ENCODE assay signal across 8 cellular contexts in genomic region chr15:85318048-85318731, GRCh38.
DNase-seq lines count a peak whose midpoint lies in the region; ATAC-seq and TF ChIP-seq lines count a peak whose summit lies in the region.

No MANE protein-coding gene starts in this region.

- no peaks in the 10 kb centered on the region for H3K27me3 Mint-ChIP-seq in CD4-positive, alpha-beta memory T cell

- peak overlapping the region; percentile 14; the same call in 1 of the 2 replicates for H3K4me2 ChIP-seq in PC-3 (ENCODE audit: low read length)

- H3K79me2 ChIP-seq in PC-3 (ENCODE audit: low read length) = no peaks in the 10 kb centered on the region

- intact Hi-C loops in CD4-positive, alpha-beta memory T cell (cut with micrococcal nuclease) = loop anchor here (5.0 to 10.0 kb wide), 3 partner anchors 64 to 387 kb away; partner anchors contain the start of gene AKAP13
- intact Hi-C loops in PC-3 (cut with micrococcal nuclease) = loop anchor here (5.0 kb wide), 1 partner anchor 94 kb away; no protein-coding TSS in a partner anchor
- intact Hi-C loops in esophagus squamous epithelium (cut with DNase I) = no loop called here
- intact Hi-C loops in thyroid gland (cut with DNase I) = no loop called here

- peak; percentile 42; the same call in 1 of the 2 replicates for TF ChIP-seq CTCF in PC-3 (conservative IDR thresholded peaks at IDR 0.05; ENCODE audit: low read depth, low read length)
- TF ChIP-seq CTCF in esophagus squamous epithelium (IDR thresholded peaks at IDR 0.05) = peak in 2 of 6 experiments; percentile 16 to 19
- TF ChIP-seq CTCF in upper lobe of left lung (IDR thresholded peaks at IDR 0.05) = no peak
- peak in 1 of 6 experiments; percentile 9 for TF ChIP-seq CTCF in thyroid gland (IDR thresholded peaks at IDR 0.05)

- peaks cover 42% of the 10 kb centered on the region for H3K4me1 ChIP-seq in CD4-positive, alpha-beta memory T cell (ENCODE audit: insufficient read depth, low read length)
- H3K4me1 ChIP-seq in PC-3 (ENCODE audit: insufficient read depth, low read length) (peaks cover 21% of the 10 kb centered on the region), esophagus squamous epithelium (peaks cover 6 to 34% (median 11%) of the 10 kb centered on the region in 3 donors), upper lobe of left lung (peaks cover 0 to 8% (median 4%) of the 10 kb centered on the region in 4 donors), thyroid gland (peaks cover 15 to 39% of the 10 kb centered on the region in 2 donors)

- H3K27ac Mint-ChIP-seq in CD4-positive, alpha-beta memory T cell = peak overlapping the region in 6 of 7 donors; percentile 79 to 90 (median 82)

- H3K4me3 ChIP-seq in CD4-positive, alpha-beta memory T cell (ENCODE audit: low read length in 2 of 2) = no peak overlapping the region
- H3K4me3 ChIP-seq in PC-3 (ENCODE audit: low read length) = no peak overlapping the region
- no peak overlapping the region for H3K4me3 ChIP-seq in esophagus squamous epithelium
- no peak overlapping the region for H3K4me3 ChIP-seq in upper lobe of left lung
- no peak overlapping the region for H3K4me3 ChIP-seq in thyroid gland (replicated peaks in 1 of 3)

- TF ChIP-seq POLR2A in esophagus squamous epithelium (IDR thresholded peaks at IDR 0.05) = no peak
- TF ChIP-seq POLR2A in upper lobe of left lung (IDR thresholded peaks at IDR 0.05) = no peak
- no peak for TF ChIP-seq POLR2A in thyroid gland (IDR thresholded peaks at IDR 0.05)

- no peak for TF ChIP-seq EP300 in upper lobe of left lung (IDR thresholded peaks at IDR 0.05)

- peaks cover 0 to 8% (median 4%) of the 10 kb centered on the region in 8 donors for H3K9me3 Mint-ChIP-seq in CD4-positive, alpha-beta memory T cell

- H4K20me1 ChIP-seq in PC-3 (ENCODE audit: low read length) = no peaks in the 10 kb centered on the region

- no peak overlapping the region for H3K27ac ChIP-seq in CD4-positive, alpha-beta memory T cell (ENCODE audit: low read depth, low read length)
- H3K27ac ChIP-seq in PC-3 (ENCODE audit: low read length) (peak overlapping the region; percentile 61), esophagus squamous epithelium (peak overlapping the region in 3 of 4 donors; percentile 58 to 64 (median 64)), upper lobe of left lung (no peak overlapping the region), thyroid gland (no peak overlapping the region)

- no peak overlapping the region for H2AFZ ChIP-seq in PC-3 (ENCODE audit: low read length)

- H3K36me3 Mint-ChIP-seq in CD4-positive, alpha-beta memory T cell = no peaks in the 10 kb centered on the region

- BruUV-seq in PC-3 (replicated peaks; lab: Mats Ljungman, UMichigan) = no TSS peak

- POLR2A ChIA-PET in CD4-positive, alpha-beta memory T cell (lab: Charles Lee; ENCODE audit: partially characterized antibody) = interaction anchor here (1.3 to 4.7 kb wide), 4 partner anchors 9 to 62 kb away, joined by 3 to 63 read pairs (median 5); partner anchors contain the start of gene AKAP13
- POLR2A ChIA-PET in PC-3 (lab: Charles Lee; ENCODE audit: unreplicated experiment) = no interaction called here

- H3K9ac ChIP-seq in PC-3 (ENCODE audit: low read length) = 0 out of 2 replicates have a peak overlapping the region, but pooled peaks have one; percentile 7

- no peaks in the 10 kb centered on the region for H3K9me2 ChIP-seq in PC-3 (replicated peaks; ENCODE audit: low read length)

- peak overlapping the region in 4 of 8 donors; percentile 35 to 62 (median 51) for H3K4me3 Mint-ChIP-seq in CD4-positive, alpha-beta memory T cell

- H3K27me3 ChIP-seq in CD4-positive, alpha-beta memory T cell (ENCODE audit: insufficient read depth, low read length) = no peaks in the 10 kb centered on the region
- H3K27me3 ChIP-seq in PC-3 (ENCODE audit: low read length) (no peaks in the 10 kb centered on the region), esophagus squamous epithelium (no peaks in the 10 kb centered on the region), upper lobe of left lung (no peaks in the 10 kb centered on the region), thyroid gland (no peaks in the 10 kb centered on the region)

- DNase-seq in CD4-positive, alpha-beta memory T cell = peak in 3 of 5 donors; percentile 10 to 49 (median 29)
- DNase-seq in PC-3 (peak; percentile 67), esophagus squamous epithelium (lab: John Stamatoyannopoulos, UW) (no peak), upper lobe of left lung (peak in 1 of 2 donors; percentile 45), thyroid gland (no peak), D341Med (ENCODE audit: low spot score) (no peak)

- H3K36me3 ChIP-seq in CD4-positive, alpha-beta memory T cell (ENCODE audit: insufficient read depth, low read length) = no peaks in the 10 kb centered on the region
- H3K36me3 ChIP-seq in PC-3 (ENCODE audit: low read depth, low read length) = no peaks in the 10 kb centered on the region
- H3K36me3 ChIP-seq in esophagus squamous epithelium = no peaks in the 10 kb centered on the region
- H3K36me3 ChIP-seq in upper lobe of left lung = no peaks in the 10 kb centered on the region
- no peaks in the 10 kb centered on the region for H3K36me3 ChIP-seq in thyroid gland

- H3F3A ChIP-seq in PC-3 (ENCODE audit: low read length, unreplicated experiment) = no peaks in the 10 kb centered on the region

- H3K4me1 Mint-ChIP-seq in CD4-positive, alpha-beta memory T cell = peaks cover 32 to 47% (median 38%) of the 10 kb centered on the region in 4 donors

- CTCF ChIA-PET in CD4-positive, alpha-beta memory T cell (lab: Charles Lee; ENCODE audit: partially characterized antibody) = interaction anchor here (1.0 to 6.9 kb wide), 7 partner anchors 9 to 190 kb away, joined by 3 to 59 read pairs (median 4); no protein-coding TSS in a partner anchor
- CTCF ChIA-PET in PC-3 (lab: Charles Lee) = interaction anchor here (0.6 kb wide), 1 partner anchor 62 kb away, joined by 3 read pairs; the partner anchor contains the start of gene AKAP13

- H3K9me3 ChIP-seq in CD4-positive, alpha-beta memory T cell (ENCODE audit: control insufficient read depth in 1 of 2, low read length in 2 of 2) = no peaks in the 10 kb centered on the region
- H3K9me3 ChIP-seq in PC-3 (ENCODE audit: low read length) = no peaks in the 10 kb centered on the region
- H3K9me3 ChIP-seq in esophagus squamous epithelium = no peaks in the 10 kb centered on the region
- H3K9me3 ChIP-seq in upper lobe of left lung = no peaks in the 10 kb centered on the region
- no peaks in the 10 kb centered on the region for H3K9me3 ChIP-seq in thyroid gland

- 28 to 29% methylated on average over 2 of the region's 2 CpGs for WGBS in esophagus squamous epithelium, 2 donors
- whole genome bisulfite sequencing in upper lobe of left lung, 2 donors = 13 to 54% methylated on average over 2 of the region's 2 CpGs
- 68 to 81% methylated on average over 2 of the region's 2 CpGs for WGBS in thyroid gland, 2 donors

- ATAC-seq in GM18517 (IDR thresholded peaks at IDR 0.05; ENCODE audit: unreplicated experiment) (peak; percentile 93), HG02938 (IDR thresholded peaks at IDR 0.05; ENCODE audit: unreplicated experiment) (peak; percentile 93), PC-3 (peak; percentile 66), upper lobe of left lung (ENCODE audit: low FRiP score in 2 of 2) (peak; percentile 60 to 63)

Comparison
In these comparisons a context has a peak if more than half of its experiments do, and no peak if none do; other contexts are left out.
1. DNase-seq: peak in CD4-positive, alpha-beta memory T cell (3 of 5) and PC-3 (single experiment); none in esophagus squamous epithelium (single experiment), thyroid gland (0 of 2) and D341Med (single experiment).
2. H3K27ac ChIP-seq: peak in PC-3 (single experiment) and esophagus squamous epithelium (3 of 4); none in CD4-positive, alpha-beta memory T cell (single experiment), upper lobe of left lung (0 of 4) and thyroid gland (0 of 3).
3. intact Hi-C loops: an anchor here in CD4-positive, alpha-beta memory T cell (5.0 to 10.0 kb wide) and PC-3 (5.0 kb wide); none called in esophagus squamous epithelium and thyroid gland.
4. Peak in every context shown above with its lines, with median percentiles within 50 percentile points of each other: ATAC-seq.